ENCODE assay signal across 1 cellular context in genomic region chr22:45548991-45549736, GRCh38.
TF ChIP-seq lines count a peak whose summit lies in the region.

No MANE protein-coding gene starts in this region.

TF ChIP-seq in GM23338, 12 proteins besides CTCF, POLR2A, EP300 and RAD21 (continued from another document):
- TF ChIP-seq REST (IDR thresholded peaks at IDR 0.05; ENCODE audit: unreplicated experiment) (no peak), ZNF331 (CRISPR knock-in tag; IDR thresholded peaks at IDR 0.05; ENCODE audit: low read depth) (no peak), ZNF114 (CRISPR knock-in tag; IDR thresholded peaks at IDR 0.05) (no peak), ZNF462 (CRISPR knock-in tag; IDR thresholded peaks at IDR 0.05) (no peak)
TF ChIP-seq in GM23338: peak in this region for 0.
